Comparison of ENCODE assay signal across 9 cellular contexts in genomic region chrX:40145670-40146470, GRCh38. TPM values are rescaled to one million over a fixed set of nuclear protein-coding genes. Genes with fewer than 3 reads are reported as not detected.
DNase-seq lines count a peak whose midpoint lies in the region; ATAC-seq, FAIRE-seq and TF ChIP-seq lines count a peak whose summit lies in the region.
"Had no signal": no experiment of that assay in that cellular context is flagged by ENCODE, and none has a peak within 500 bp of the region (broad histone marks: within the 10 kb centered on the region; RNA-seq: fewer than 3 reads in every experiment).

No MANE protein-coding gene starts in this region.

- peak overlapping the region; percentile 62 for H3K4me3 ChIP-seq in AG09309 (ENCODE audit: control insufficient read depth, low read depth, low read length)
- H3K4me3 ChIP-seq in IMR-90 (ENCODE audit: insufficient read depth, low read depth, low read length) = peak overlapping the region; percentile 46
- H3K4me3 ChIP-seq in ectodermal cell (ENCODE audit: insufficient read depth, low read depth, low read length) = peak overlapping the region; percentile 35
- H3K4me3 ChIP-seq in naive thymus-derived CD4-positive, alpha-beta T cell (ENCODE audit: low read length) = peak overlapping the region; percentile 39

- POLR2A ChIA-PET in IMR-90 (lab: Charles Lee; ENCODE audit: unreplicated experiment) = no interaction called here
- POLR2A ChIA-PET in naive thymus-derived CD4-positive, alpha-beta T cell (lab: Charles Lee) = interaction anchor here (0.5 to 1.6 kb wide), 6 partner anchors 22 to 84 kb away, joined by 3 to 11 read pairs (median 4); partner anchors contain the start of gene BCOR

- H2AK5ac ChIP-seq in IMR-90 (ENCODE audit: low read depth, low read length) = no peak overlapping the region

- CTCF ChIA-PET in IMR-90 (lab: Yijun Ruan, JAX) = no interaction called here
- CTCF ChIA-PET in naive thymus-derived CD4-positive, alpha-beta T cell (lab: Charles Lee) = interaction anchor here (1.0 kb wide), 1 partner anchor 31 kb away, joined by 3 read pairs; no protein-coding TSS in a partner anchor

- peak overlapping the region in 1 of 2 experiments; percentile 13; a peak in 1 of 4 replicates for H4K8ac ChIP-seq in IMR-90 (ENCODE audit: low read depth in 2 of 2, low read length in 2 of 2)

- no peaks in the 10 kb centered on the region for H3K79me1 ChIP-seq in IMR-90 (ENCODE audit: low read depth in 1 of 2, low read length in 2 of 2)

- H3K36me3 ChIP-seq in IMR-90 (ENCODE audit: control insufficient read depth, insufficient read depth, low read length) = no peaks in the 10 kb centered on the region
- no peaks in the 10 kb centered on the region for H3K36me3 ChIP-seq in ectodermal cell (ENCODE audit: control insufficient read depth, insufficient read depth, low read length)
- no peaks in the 10 kb centered on the region for H3K36me3 ChIP-seq in naive thymus-derived CD4-positive, alpha-beta T cell (ENCODE audit: control insufficient read depth in 2 of 3, insufficient read depth in 3 of 3, low read length in 3 of 3)

- H3K27ac Mint-ChIP-seq in naive thymus-derived CD4-positive, alpha-beta T cell = no peak overlapping the region

- H3K9me1 ChIP-seq in IMR-90 (ENCODE audit: insufficient read depth, low read length) = no peaks in the 10 kb centered on the region

- TF ChIP-seq CTCF in AG09309 (IDR thresholded peaks at IDR 0.05; ENCODE audit: control insufficient read depth, insufficient read depth, low read depth, low read length, missing control alignments) (no peak), IMR-90 (conservative IDR thresholded peaks at IDR 0.05; ENCODE audit: low read depth, low read length) (no peak)

- H3K4me3 Mint-ChIP-seq in naive thymus-derived CD4-positive, alpha-beta T cell = peak overlapping the region; percentile 47 to 81 (median 73)

- H3K36me3 Mint-ChIP-seq in naive thymus-derived CD4-positive, alpha-beta T cell = no peaks in the 10 kb centered on the region

- peak overlapping the region; percentile 61 for H3K4me2 ChIP-seq in IMR-90 (ENCODE audit: low read depth, low read length)

- H2AFZ ChIP-seq in IMR-90 (replicated peaks; ENCODE audit: low read length, poor library complexity) = peak overlapping the region; percentile 58

- H2BK5ac ChIP-seq in IMR-90 (ENCODE audit: low read depth, low read length, poor library complexity, severe bottlenecking) = no peak overlapping the region

- peaks cover 0 to 9% (median 0%) of the 10 kb centered on the region in 5 donors for H3K27me3 Mint-ChIP-seq in naive thymus-derived CD4-positive, alpha-beta T cell

- 20% methylated on average over 15 of the region's 66 CpGs; no CpG with 5 or more reads in 1 of the 2 experiments for WGBS in IMR-90 (ENCODE audit: extremely low coverage in 2 of 2, insufficient read length in 1 of 2), 2 experiments
- 0% methylated on average over 66 of the region's 66 CpGs for WGBS in ectodermal cell, 2 experiments

- H4K91ac ChIP-seq in IMR-90 (ENCODE audit: insufficient read depth, low read depth, low read length) = no peak overlapping the region

- no TSS peak for BruUV-seq in IMR-90 (replicated peaks; lab: Mats Ljungman, UMichigan)

- no peak overlapping the region for H3K23ac ChIP-seq in IMR-90 (ENCODE audit: low read depth, low read length)

- peak; percentile 80 for ATAC-seq in IMR-90 (ENCODE audit: low read depth)
- ATAC-seq in naive thymus-derived CD4-positive, alpha-beta T cell = peak; percentile 26
- no peak for ATAC-seq in GM19455 (IDR thresholded peaks at IDR 0.05; ENCODE audit: unreplicated experiment)
- ATAC-seq in HG03045 (IDR thresholded peaks at IDR 0.05; ENCODE audit: unreplicated experiment) = no peak

- H3K27me3 ChIP-seq in IMR-90 (ENCODE audit: control insufficient read depth, insufficient read depth, low read length) (peaks cover 29% of the 10 kb centered on the region), ectodermal cell (ENCODE audit: control insufficient read depth, insufficient read depth, low read length, poor library complexity, severe bottlenecking) (peaks cover 58% of the 10 kb centered on the region)
- no peaks in the 10 kb centered on the region for H3K27me3 ChIP-seq in naive thymus-derived CD4-positive, alpha-beta T cell (ENCODE audit: control insufficient read depth in 2 of 2, insufficient read depth in 2 of 2, low read length in 2 of 2)

- no peak overlapping the region for H2BK15ac ChIP-seq in IMR-90 (ENCODE audit: low read depth, low read length)

- H3K14ac ChIP-seq in IMR-90 (replicated peaks; ENCODE audit: low read depth, low read length) = no peak overlapping the region

- no peak overlapping the region for H2AK9ac ChIP-seq in IMR-90 (replicated peaks; ENCODE audit: low read depth, low read length, poor library complexity)

- DNase-seq in AG09309 (ENCODE audit: low read depth) = no peak
- no peak for DNase-seq in IMR-90
- DNase-seq in naive thymus-derived CD4-positive, alpha-beta T cell = no peak
- no peak for DNase-seq in LoVo (ENCODE audit: low spot score)
- DNase-seq in GM12891 (ENCODE audit: insufficient read length, low spot score) = no peak
- DNase-seq: activated CD4-positive, alpha-beta T cell treated with anti-CD3 and anti-CD28 coated beads, Interleukin-2, amount 50 U/mL, for 4 hours had no signal

- H2BK20ac ChIP-seq in IMR-90 (ENCODE audit: low read depth, low read length) = no peak overlapping the region

- H3K9me3 Mint-ChIP-seq in naive thymus-derived CD4-positive, alpha-beta T cell = no peaks in the 10 kb centered on the region

- dilution Hi-C loops in IMR-90 (cut with HindIII; ENCODE audit: low sequenced_read_pairs, unreplicated experiment) = no loop called here

- no peak for TF ChIP-seq POLR2A in IMR-90 (IDR thresholded peaks at IDR 0.05; ENCODE audit: low read depth, low read length)
- no peak for TF ChIP-seq POLR2A in GM12891 (IDR thresholded peaks at IDR 0.05; ENCODE audit: low read depth, low read length)

- H4K5ac ChIP-seq in IMR-90 (ENCODE audit: low read depth, low read length) = no peak overlapping the region; the same call in 1 of the 2 replicates

- FAIRE-seq in GM12891 (lab: Jason Lieb, UNC) = no peak

- in situ Hi-C loops in IMR-90 (cut with MboI; ENCODE audit: low sequenced_read_pairs) = no loop called here

- no peak overlapping the region; the same call in 1 of the 2 replicates for H3K18ac ChIP-seq in IMR-90 (ENCODE audit: low read depth, low read length)

- H3K4me1 ChIP-seq in IMR-90 (ENCODE audit: control insufficient read depth, insufficient read depth, low read length) (peaks cover 1% of the 10 kb centered on the region; the same call in 1 of the 2 replicates), ectodermal cell (ENCODE audit: control insufficient read depth, insufficient read depth, low read length) (peaks cover 31% of the 10 kb centered on the region)
- H3K4me1 ChIP-seq in naive thymus-derived CD4-positive, alpha-beta T cell (ENCODE audit: control insufficient read depth in 2 of 2, insufficient read depth in 2 of 2, low read length in 2 of 2) = peaks cover 0 to 11% of the 10 kb centered on the region in 2 donors

- intact Hi-C loops in IMR-90 (cut with micrococcal nuclease) = no loop called here
- intact Hi-C loops in naive thymus-derived CD4-positive, alpha-beta T cell (cut with micrococcal nuclease) = no loop called here

- H3K9me3 ChIP-seq in IMR-90 (ENCODE audit: control insufficient read depth, insufficient read depth, low read length) (no peaks in the 10 kb centered on the region; the same call in 1 of the 2 replicates), ectodermal cell (ENCODE audit: control insufficient read depth, low read length) (no peaks in the 10 kb centered on the region)
- no peaks in the 10 kb centered on the region for H3K9me3 ChIP-seq in naive thymus-derived CD4-positive, alpha-beta T cell (ENCODE audit: control insufficient read depth in 2 of 3, low read length in 3 of 3)

- peak overlapping the region; percentile 2; the same call in 1 of the 2 replicates for H3K9ac ChIP-seq in IMR-90 (ENCODE audit: low read depth, low read length)

- TF ChIP-seq RAD21 in IMR-90 (IDR thresholded peaks at IDR 0.05; ENCODE audit: low read length) = no peak

- H3K4me1 Mint-ChIP-seq in naive thymus-derived CD4-positive, alpha-beta T cell = peaks cover 0 to 19% (median 7%) of the 10 kb centered on the region in 7 donors

- no peak overlapping the region for H3K56ac ChIP-seq in IMR-90 (ENCODE audit: extremely low read depth, insufficient read depth, low read length)

- H2BK120ac ChIP-seq in IMR-90 (ENCODE audit: low read depth, low read length) = peak overlapping the region; percentile 16; the same call in 1 of the 2 replicates

- no peak overlapping the region for H3K27ac ChIP-seq in IMR-90 (ENCODE audit: insufficient read depth, low read length)
- H3K27ac ChIP-seq in ectodermal cell (ENCODE audit: insufficient read depth, low read depth, low read length, poor library complexity, severe bottlenecking) = no peak overlapping the region
- no peak overlapping the region for H3K27ac ChIP-seq in naive thymus-derived CD4-positive, alpha-beta T cell (ENCODE audit: low read depth, low read length)

- no peaks in the 10 kb centered on the region for H4K20me1 ChIP-seq in IMR-90 (ENCODE audit: insufficient read depth, low read length)

- H3K4ac ChIP-seq in IMR-90 (ENCODE audit: low read depth, low read length) = 0 out of 2 replicates have a peak overlapping the region, but pooled peaks have one; percentile 32

TF ChIP-seq in IMR-90, 13 proteins besides CTCF, POLR2A, EP300 and RAD21 (continues in another document):
- TF ChIP-seq SMC3 (IDR thresholded peaks at IDR 0.05; ENCODE audit: low read depth, low read length) (no peak), MAFK (IDR thresholded peaks at IDR 0.05; ENCODE audit: low read depth, low read length) (no peak), RFX5 (IDR thresholded peaks at IDR 0.05; ENCODE audit: low read depth, low read length) (no peak), FOS (IDR thresholded peaks at IDR 0.05; ENCODE audit: low read depth, low read length) (no peak), NFE2L2 (IDR thresholded peaks at IDR 0.05; ENCODE audit: low read depth, low read length) (no peak)

TF ChIP-seq in GM12891, 5 proteins besides CTCF, POLR2A, EP300 and RAD21:
- TF ChIP-seq POU2F2 (IDR thresholded peaks at IDR 0.05; ENCODE audit: low read depth, low read length) = no peak
- TF ChIP-seq SPI1 (IDR thresholded peaks at IDR 0.05; ENCODE audit: low read depth, low read length) = no peak

RNA-seq across cellular contexts. Expression of gene BCOR, which starts 48.1 kb away (rescaled TPM):
- 7.5 and 8.9 TPM in 2 replicates for total RNA-seq in IMR-90 (2012; rRNA removed)
- polyA plus RNA-seq in IMR-90 (2012; rRNA removed) = 7.9 and 9.0 TPM in 2 replicates
- polyA plus RNA-seq in IMR-90 (2012; cell fraction: cytosol; rRNA removed) = 5.3 and 6.2 TPM in 2 replicates
- 7.8 and 17.4 TPM in 2 replicates for polyA plus RNA-seq in IMR-90 (2012; cell fraction: nucleus; rRNA removed; ENCODE audit: low replicate concordance)
- polyA plus RNA-seq in ectodermal cell (2013, experiment 1 of 4) = 18.1 TPM
- 23.8 TPM for polyA plus RNA-seq in ectodermal cell (2013, experiment 2 of 4)
- 16.4 TPM for polyA plus RNA-seq in ectodermal cell (2013, experiment 3 of 4)
- polyA plus RNA-seq in ectodermal cell (2013, experiment 4 of 4) = 14.5 TPM
- 10 to 100 TPM; 23.3 to 55.2 (median 43.3) TPM for total RNA-seq in naive thymus-derived CD4-positive, alpha-beta T cell
- 1 to 10 TPM; 3.8 to 9.1 TPM for polyA plus RNA-seq in naive thymus-derived CD4-positive, alpha-beta T cell
- 5.5 TPM for polyA plus RNA-seq in GM12891 (2012; ENCODE audit: low read depth, missing spikeins)

Comparison
In these comparisons a context has a peak if more than half of its experiments do, and no peak if none do; other contexts are left out.
1. ATAC-seq: peak in IMR-90 (single experiment) and naive thymus-derived CD4-positive, alpha-beta T cell (single experiment); none in GM19455 (single experiment) and HG03045 (single experiment).
2. Peak in every context shown above with its lines, with median percentiles within 50 percentile points of each other: H3K4me3 ChIP-seq.